Comparison of ENCODE assay signal across 10 cellular contexts in genomic region chr6:156955494-156956183, GRCh38.
A peak's percentile ranks its signal among the peaks of the same experiment; 100 is the strongest.
DNase-seq lines count a peak whose midpoint lies in the region; ATAC-seq and TF ChIP-seq lines count a peak whose summit lies in the region.
"Had no signal": no experiment of that assay in that cellular context is flagged by ENCODE, and none has a peak within 500 bp of the region (broad histone marks: within the 10 kb centered on the region; RNA-seq: fewer than 3 reads in every experiment).

No MANE protein-coding gene starts in this region.

- peaks cover 77% of the 10 kb centered on the region for H3K4me1 Mint-ChIP-seq in stimulated activated memory B cell treated with anti-CD40 and anti-IgM and Interleukin-4, amounts not matched to agents 10 μg/mL and 1 μg/mL and 100 μg/mL, for 72 hours

- DNase-seq in M059J (ENCODE audit: low read depth): peak; percentile 67
- peak; percentile 41 for DNase-seq in dermis blood vessel endothelial cell
- DNase-seq in right lobe of liver: peak; percentile 81 to 94 (median 88)
- no peak for DNase-seq in GM13976 (ENCODE audit: low spot score)
- DNase-seq in NCI-H146 (lab: John Stamatoyannopoulos, UW): no peak
- DNase-seq: activated B cell treated with CpG ODN at 0.5 μM for 24 hours; activated naive CD4-positive, alpha-beta T cell treated with anti-CD3 and anti-CD28 coated beads, Interleukin-2, amount 10 ng/mL, durations not matched to agents 7 days and 5 days had no signal

- WGBS in right lobe of liver (ENCODE audit: insufficient coverage, low coverage, low lambda C conversion rate, missing lambda C conversion rate): 22% methylated on average over 5 of the region's 6 CpGs

- no peak overlapping the region for H3K4me3 Mint-ChIP-seq in stimulated activated memory B cell treated with anti-CD40 and anti-IgM and Interleukin-4, amounts not matched to agents 10 μg/mL and 1 μg/mL and 100 μg/mL, for 72 hours
- H3K4me3 Mint-ChIP-seq: activated B cell treated with CpG ODN at 0.5 μM for 24 hours; activated naive CD4-positive, alpha-beta T cell treated with anti-CD3 and anti-CD28 coated beads, Interleukin-2, amount 10 ng/mL, durations not matched to agents 7 days and 5 days had no signal

- in situ Hi-C loops in GM13976 (cut with MboI; ENCODE audit: low sequenced_read_pairs, unreplicated experiment): no loop called here

- TF ChIP-seq CTCF in right lobe of liver (IDR thresholded peaks at IDR 0.05) (no peak), GM13976 (IDR thresholded peaks at IDR 0.05; ENCODE audit: borderline replicate concordance, control extremely low read depth, extremely low read depth, insufficient read depth, missing control alignments) (no peak)

- no peaks in the 10 kb centered on the region for H3K36me3 ChIP-seq in right lobe of liver

- intact Hi-C loops in right lobe of liver (cut with DNase I): no loop called here

- H3K27ac ChIP-seq in right lobe of liver: peak overlapping the region in 2 of 3 donors; percentile 61 to 72

- no peaks in the 10 kb centered on the region for H3K9me3 Mint-ChIP-seq in stimulated activated memory B cell treated with anti-CD40 and anti-IgM and Interleukin-4, amounts not matched to agents 10 μg/mL and 1 μg/mL and 100 μg/mL, for 72 hours
- H3K9me3 Mint-ChIP-seq: activated B cell treated with CpG ODN at 0.5 μM for 24 hours; activated naive CD4-positive, alpha-beta T cell treated with anti-CD3 and anti-CD28 coated beads, Interleukin-2, amount 10 ng/mL, durations not matched to agents 7 days and 5 days had no signal

- H3K4me3 ChIP-seq in right lobe of liver: no peak overlapping the region

- peak overlapping the region; percentile 48 for H3K27ac Mint-ChIP-seq in stimulated activated memory B cell treated with anti-CD40 and anti-IgM and Interleukin-4, amounts not matched to agents 10 μg/mL and 1 μg/mL and 100 μg/mL, for 72 hours
- H3K27ac Mint-ChIP-seq: activated B cell treated with CpG ODN at 0.5 μM for 24 hours; activated naive CD4-positive, alpha-beta T cell treated with anti-CD3 and anti-CD28 coated beads, Interleukin-2, amount 10 ng/mL, durations not matched to agents 7 days and 5 days had no signal

- peak; percentile 95 to 99 (median 96) for ATAC-seq in right lobe of liver
- ATAC-seq in stimulated activated memory B cell treated with anti-CD40 and anti-IgM and Interleukin-4, amounts not matched to agents 10 μg/mL and 1 μg/mL and 100 μg/mL, for 72 hours: no peak
- ATAC-seq in GM19324 (IDR thresholded peaks at IDR 0.05; ENCODE audit: low FRiP score, unreplicated experiment): no peak
- ATAC-seq in activated CD4-positive, CD25-positive, alpha-beta regulatory T cell treated with anti-CD3 and anti-CD28 coated beads, Interleukin-2, amount 50 U/mL, for 24 hours: no peak

- H3K27me3 Mint-ChIP-seq in stimulated activated memory B cell treated with anti-CD40 and anti-IgM and Interleukin-4, amounts not matched to agents 10 μg/mL and 1 μg/mL and 100 μg/mL, for 72 hours: no peaks in the 10 kb centered on the region
- H3K27me3 Mint-ChIP-seq: activated B cell treated with CpG ODN at 0.5 μM for 24 hours; activated naive CD4-positive, alpha-beta T cell treated with anti-CD3 and anti-CD28 coated beads, Interleukin-2, amount 10 ng/mL, durations not matched to agents 7 days and 5 days had no signal

- no peak for TF ChIP-seq POLR2A in right lobe of liver (IDR thresholded peaks at IDR 0.05)

- H3K36me3 Mint-ChIP-seq in stimulated activated memory B cell treated with anti-CD40 and anti-IgM and Interleukin-4, amounts not matched to agents 10 μg/mL and 1 μg/mL and 100 μg/mL, for 72 hours: peaks cover 12% of the 10 kb centered on the region

- peaks cover 0 to 44% (median 18%) of the 10 kb centered on the region in 4 donors for H3K4me1 ChIP-seq in right lobe of liver

- no peaks in the 10 kb centered on the region for H3K27me3 ChIP-seq in right lobe of liver

- H3K9me3 ChIP-seq in right lobe of liver: no peaks in the 10 kb centered on the region

Comparison
In these comparisons a context has a peak if more than half of its experiments do, and no peak if none do; other contexts are left out.
1. DNase-seq: peak in M059J (single experiment), dermis blood vessel endothelial cell (single experiment) and right lobe of liver (3 of 3); none in GM13976 (single experiment) and NCI-H146 (single experiment).
2. ATAC-seq: peak in right lobe of liver (4 of 4); none in stimulated activated memory B cell treated with anti-CD40 and anti-IgM and Interleukin-4, amounts not matched to agents 10 μg/mL and 1 μg/mL and 100 μg/mL, for 72 hours (single experiment), GM19324 (single experiment) and activated CD4-positive, CD25-positive, alpha-beta regulatory T cell treated with anti-CD3 and anti-CD28 coated beads, Interleukin-2, amount 50 U/mL, for 24 hours (0 of 2).